ENCODE assay signal across 19 cellular contexts in genomic region chr18:9365406-9365805, GRCh38. TPM values are rescaled to one million over a fixed set of nuclear protein-coding genes. Genes with fewer than 3 reads are reported as not detected.
DNase-seq lines count a peak whose midpoint lies in the region; FAIRE-seq and TF ChIP-seq lines count a peak whose summit lies in the region.
"Had no signal": no experiment of that assay in that cellular context is flagged by ENCODE, and none has a peak within 500 bp of the region (broad histone marks: within the 10 kb centered on the region; RNA-seq: fewer than 3 reads in every experiment).

No MANE protein-coding gene starts in this region.

- H3K27ac ChIP-seq in SJSA1, result no peak overlapping the region
- no peak overlapping the region for H3K27ac ChIP-seq in OCI-LY7 (ENCODE audit: low read depth, low read length, poor library complexity, severe bottlenecking)
- H3K27ac ChIP-seq: SJCRH30 had no signal

- H4K20me1 ChIP-seq in OCI-LY7 (ENCODE audit: insufficient read depth, low read length), result no peaks in the 10 kb centered on the region

- no TSS peak for BruUV-seq in OCI-LY7 (replicated peaks; lab: Mats Ljungman, UMichigan)

- H3K4me3 ChIP-seq in SJSA1 (no peak overlapping the region), epithelial cell of esophagus (ENCODE audit: low read length) (no peak overlapping the region), OCI-LY7 (ENCODE audit: low read depth, low read length, poor library complexity, severe bottlenecking) (no peak overlapping the region)
- H3K4me3 ChIP-seq: SJCRH30, smooth muscle cell had no signal

- H3K79me2 ChIP-seq in OCI-LY7 (ENCODE audit: insufficient read depth, low read depth, low read length), result no peaks in the 10 kb centered on the region

- CTCF ChIA-PET in OCI-LY7 (lab: Charles Lee; ENCODE audit: unreplicated experiment), result no interaction called here

- peaks cover 3% of the 10 kb centered on the region for H3K27me3 Mint-ChIP-seq in nephron progenitor cell (ENCODE audit: low read depth, poor library complexity)
- H3K27me3 Mint-ChIP-seq: CD4-positive, alpha-beta T cell; stimulated activated naive B cell treated with anti-CD40 and anti-IgM and Interleukin-4, amounts not matched to agents 10 μg/mL and 1 μg/mL and 100 μg/mL, for 72 hours; T-helper 17 cell had no signal

- no peaks in the 10 kb centered on the region for H3K4me1 Mint-ChIP-seq in nephron progenitor cell
- H3K4me1 Mint-ChIP-seq: stimulated activated naive B cell treated with anti-CD40 and anti-IgM and Interleukin-4, amounts not matched to agents 10 μg/mL and 1 μg/mL and 100 μg/mL, for 72 hours; T-helper 17 cell had no signal

- no peak overlapping the region for H3K4me3 Mint-ChIP-seq in nephron progenitor cell
- H3K4me3 Mint-ChIP-seq: CD4-positive, alpha-beta T cell; stimulated activated naive B cell treated with anti-CD40 and anti-IgM and Interleukin-4, amounts not matched to agents 10 μg/mL and 1 μg/mL and 100 μg/mL, for 72 hours; T-helper 17 cell had no signal

- peaks cover 63% of the 10 kb centered on the region for H3K36me3 Mint-ChIP-seq in nephron progenitor cell (ENCODE audit: low read depth)

- no peaks in the 10 kb centered on the region for H3K27me3 ChIP-seq in SJSA1 (replicated peaks)
- H3K27me3 ChIP-seq: SJCRH30 had no signal

- TF ChIP-seq POLR2A in H54 (IDR thresholded peaks at IDR 0.05; ENCODE audit: low read depth, low read length), result no peak

- peak overlapping the region; percentile 70 for H3K27ac Mint-ChIP-seq in nephron progenitor cell
- H3K27ac Mint-ChIP-seq: CD4-positive, alpha-beta T cell; stimulated activated naive B cell treated with anti-CD40 and anti-IgM and Interleukin-4, amounts not matched to agents 10 μg/mL and 1 μg/mL and 100 μg/mL, for 72 hours; T-helper 17 cell had no signal

- no peaks in the 10 kb centered on the region for H3K9me2 ChIP-seq in OCI-LY7 (ENCODE audit: insufficient read depth, low read length)

- peaks cover 44% of the 10 kb centered on the region for H3K4me1 ChIP-seq in SJSA1 (replicated peaks)
- H3K4me1 ChIP-seq in OCI-LY7 (ENCODE audit: insufficient read depth, low read length, poor library complexity, severe bottlenecking), result no peaks in the 10 kb centered on the region
- H3K4me1 ChIP-seq: SJCRH30 had no signal

- no peak overlapping the region for H3K4me2 ChIP-seq in OCI-LY7 (ENCODE audit: low read length)
- H3K4me2 ChIP-seq: smooth muscle cell had no signal

- no peak overlapping the region for H2AFZ ChIP-seq in OCI-LY7 (ENCODE audit: low read length)

- H3K9me3 ChIP-seq in SJSA1 (replicated peaks) (no peaks in the 10 kb centered on the region), OCI-LY7 (ENCODE audit: low read length) (no peaks in the 10 kb centered on the region)
- H3K9me3 ChIP-seq: SJCRH30 had no signal

- FAIRE-seq in H54 (lab: Jason Lieb, UNC), result peak; percentile 71

- no peak for TF ChIP-seq CTCF in epithelial cell of esophagus (IDR thresholded peaks at IDR 0.05; ENCODE audit: insufficient read depth, low read depth, low read length, missing control alignments)
- no peak for TF ChIP-seq CTCF in nephron progenitor cell (IDR thresholded peaks at IDR 0.05)
- TF ChIP-seq CTCF in OCI-LY7 (conservative IDR thresholded peaks at IDR 0.05; ENCODE audit: low read length), result no peak

- DNase-seq in H54 (ENCODE audit: insufficient read length, low spot score) (no peak), SJSA1 (ENCODE audit: low read depth in 1 of 2, low spot score in 2 of 2) (peak; percentile 64 to 83), epithelial cell of esophagus (ENCODE audit: low read depth) (peak; percentile 31), nephron progenitor cell (no peak), OCI-LY7 (ENCODE audit: low spot score) (no peak), T1000 (lab: John Stamatoyannopoulos, UW) (no peak)
- DNase-seq in activated CD4-positive, alpha-beta T cell treated with anti-CD3 and anti-CD28 coated beads for 4 hours, result no peak
- DNase-seq in stimulated activated CD4-positive, alpha-beta T cell treated with anti-CD3 and anti-CD28 coated beads, Interleukin-2, amount 100 ng/mL, for 24 hours, result no peak
- DNase-seq: activated CD4-positive, alpha-beta T cell treated with anti-CD3 and anti-CD28 coated beads, Interleukin-2, amount 50 U/mL, for 48 hours; CD4-positive, alpha-beta T cell; GDM1; NCI-H2081; NCI-H345; OCI-M1; SJCRH30; stimulated activated CD4-positive, alpha-beta T cell treated with anti-CD3 and anti-CD28 coated beads, Interleukin-2, amount 100 ng/mL, for 48 hours; stimulated activated naive B cell treated with anti-CD40 and anti-IgM and Interleukin-4, amounts not matched to agents 10 μg/mL and 1 μg/mL and 100 μg/mL, for 72 hours; T-helper 17 cell had no signal

- H3K9me3 Mint-ChIP-seq in nephron progenitor cell, result peaks cover 20% of the 10 kb centered on the region
- H3K9me3 Mint-ChIP-seq: CD4-positive, alpha-beta T cell had no signal

- H3K36me3 ChIP-seq in SJSA1 (peaks cover 39% of the 10 kb centered on the region), OCI-LY7 (ENCODE audit: insufficient read depth, low read length) (no peaks in the 10 kb centered on the region; the same call in 1 of the 2 replicates)
- H3K36me3 ChIP-seq: SJCRH30 had no signal

- intact Hi-C loops in OCI-LY7 (cut with micrococcal nuclease; ENCODE audit: unreplicated experiment), result no loop called here

- POLR2A ChIA-PET in OCI-LY7 (lab: Charles Lee), result interaction anchor here (0.6 kb wide), 1 partner anchor 9 kb away, joined by 4 read pairs; no protein-coding TSS in a partner anchor

RNA-seq across cellular contexts. Expression of gene TWSG1, which starts 30.8 kb away (rescaled TPM):
- total RNA-seq in SJSA1 (2014; rRNA removed; shearing (Covaris generic)), result 110 and 153 TPM in 2 replicates
- 7.4 and 7.5 TPM in 2 replicates for total RNA-seq in OCI-LY7 (2014; rRNA removed; shearing (Covaris generic))
- total RNA-seq in OCI-LY7 (2022), result 10.9 and 11.6 TPM in 2 replicates

Comparison
In these comparisons a context has a peak if more than half of its experiments do, and no peak if none do; other contexts are left out.
1. DNase-seq: peak in SJSA1 (2 of 2) and epithelial cell of esophagus (single experiment); none in H54 (single experiment), nephron progenitor cell (single experiment), OCI-LY7 (single experiment), activated CD4-positive, alpha-beta T cell treated with anti-CD3 and anti-CD28 coated beads for 4 hours (0 of 2), T1000 (single experiment) and stimulated activated CD4-positive, alpha-beta T cell treated with anti-CD3 and anti-CD28 coated beads, Interleukin-2, amount 100 ng/mL, for 24 hours (0 of 2).